In the genomic region with DNA sequence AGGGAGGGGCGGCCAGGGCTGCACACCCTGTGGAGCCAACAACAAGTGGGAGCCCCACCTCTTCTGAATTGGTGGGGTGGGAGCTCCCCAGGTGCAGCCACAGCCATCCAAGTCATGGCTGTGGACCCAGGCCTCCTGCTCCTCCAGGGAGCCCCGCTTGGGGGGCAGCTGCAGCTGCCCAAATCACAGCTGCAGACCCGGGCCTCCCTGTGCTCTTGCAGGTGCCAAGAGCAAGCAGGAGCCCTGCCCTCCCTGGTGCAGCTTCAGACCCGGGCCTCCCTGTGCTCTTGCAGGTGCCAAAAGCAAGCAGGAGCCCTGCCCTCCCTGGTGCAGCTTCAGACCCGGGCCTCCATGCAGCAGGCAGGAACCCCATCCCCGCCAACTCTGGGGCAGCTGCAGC, we compare ENCODE assay signal across 30 cellular contexts.
"Had no signal": no experiment of that assay in that cellular context is flagged by ENCODE, and none has a peak within 500 bp of the region (broad histone marks: within the 10 kb centered on the region; RNA-seq: fewer than 3 reads in every experiment).

No MANE protein-coding gene starts in this region.

- H3K36me3 Mint-ChIP-seq: natural killer cell; neural progenitor cell; stimulated activated effector memory CD8-positive, alpha-beta T cell treated with anti-CD3 and anti-CD28 coated beads, Interleukin-12 subunit alpha, Interleukin-12 subunit beta, amount 100 ng/mL, for 72 hours; stimulated activated naive B cell treated with anti-CD40 and anti-IgM and Interleukin-4, amounts not matched to agents 10 μg/mL and 1 μg/mL and 100 μg/mL, for 72 hours had no signal

- H3K4me3 ChIP-seq: neural progenitor cell, ovary, psoas muscle, right lobe of liver, sigmoid colon, stomach, thoracic aorta, thyroid gland, tibial nerve, upper lobe of left lung, vagina had no signal

- H3K79me2 ChIP-seq: parathyroid adenoma had no signal

- H3K27me3 Mint-ChIP-seq: progenitor cell of endocrine pancreas; stimulated activated naive CD8-positive, alpha-beta T cell treated with anti-CD3 and anti-CD28 coated beads, Interleukin-15, Interleukin-2, amounts not matched to agents 100 ng/mL and 50 ng/mL, for 24 hours had no signal

- H3K4me1 ChIP-seq: neural progenitor cell, parathyroid adenoma, psoas muscle, right lobe of liver, sigmoid colon, stomach, thyroid gland, tibial nerve, upper lobe of left lung, vagina had no signal

- DNase-seq: natural killer cell; nucleus accumbens; ovary; posterior cingulate gyrus; psoas muscle; right cardiac atrium; right lobe of liver; sigmoid colon; small intestine; stimulated activated CD4-positive, alpha-beta T cell treated with anti-CD3 and anti-CD28 coated beads, Interleukin-15, amount 100 ng/mL, for 24 hours; stimulated activated CD4-positive, alpha-beta T cell treated with anti-CD3 and anti-CD28 coated beads, Interleukin-2, amount 100 ng/mL, for 24 hours; stimulated activated CD4-positive, alpha-beta T cell treated with anti-CD3 and anti-CD28 coated beads, Interleukin-2, amount 100 ng/mL, for 48 hours; stimulated activated CD4-positive, alpha-beta T cell treated with anti-CD3 and anti-CD28 coated beads, Interleukin-4, amount 100 ng/mL, for 24 hours; stimulated activated naive B cell treated with anti-CD40 and anti-IgM and Interleukin-4, amounts not matched to agents 10 μg/mL and 1 μg/mL and 100 μg/mL, for 72 hours; stimulated activated naive CD4-positive, alpha-beta T cell treated with Interleukin-2 at 50 U/mL for 16 hours; stomach; thyroid gland; trophoblast cell had no signal

- H3K27me3 ChIP-seq: neural progenitor cell, ovary, right lobe of liver, sigmoid colon, thyroid gland, tibial nerve, upper lobe of left lung, vagina had no signal

- H2AFZ ChIP-seq: neural progenitor cell, parathyroid adenoma had no signal

- ATAC-seq: natural killer cell; psoas muscle; right cardiac atrium; stimulated activated effector memory CD8-positive, alpha-beta T cell treated with anti-CD3 and anti-CD28 coated beads, Interleukin-12 subunit alpha, Interleukin-12 subunit beta, amount 100 ng/mL, for 72 hours; stimulated activated naive B cell treated with anti-CD40 and anti-IgM and Interleukin-4, amounts not matched to agents 10 μg/mL and 1 μg/mL and 100 μg/mL, for 72 hours had no signal

- H3K9me3 ChIP-seq: neutrophil, ovary, psoas muscle, right lobe of liver, sigmoid colon, stomach, thoracic aorta, thyroid gland, tibial nerve, upper lobe of left lung, vagina had no signal

- FAIRE-seq: small intestine, urothelium cell line had no signal

- H3K27ac Mint-ChIP-seq: natural killer cell; nephron; neural progenitor cell; progenitor cell of endocrine pancreas; stimulated activated effector memory CD8-positive, alpha-beta T cell treated with anti-CD3 and anti-CD28 coated beads, Interleukin-12 subunit alpha, Interleukin-12 subunit beta, amount 100 ng/mL, for 72 hours; stimulated activated naive B cell treated with anti-CD40 and anti-IgM and Interleukin-4, amounts not matched to agents 10 μg/mL and 1 μg/mL and 100 μg/mL, for 72 hours; stimulated activated naive CD8-positive, alpha-beta T cell treated with anti-CD3 and anti-CD28 coated beads, Interleukin-15, Interleukin-2, amounts not matched to agents 100 ng/mL and 50 ng/mL, for 24 hours had no signal

- H3K4me2 ChIP-seq: neural progenitor cell had no signal

- H3K9me3 Mint-ChIP-seq: natural killer cell; stimulated activated effector memory CD8-positive, alpha-beta T cell treated with anti-CD3 and anti-CD28 coated beads, Interleukin-12 subunit alpha, Interleukin-12 subunit beta, amount 100 ng/mL, for 72 hours; stimulated activated naive CD8-positive, alpha-beta T cell treated with anti-CD3 and anti-CD28 coated beads, Interleukin-15, Interleukin-2, amounts not matched to agents 100 ng/mL and 50 ng/mL, for 24 hours had no signal

- H3K4me3 Mint-ChIP-seq: natural killer cell; nephron; neural progenitor cell; stimulated activated effector memory CD8-positive, alpha-beta T cell treated with anti-CD3 and anti-CD28 coated beads, Interleukin-12 subunit alpha, Interleukin-12 subunit beta, amount 100 ng/mL, for 72 hours; stimulated activated naive B cell treated with anti-CD40 and anti-IgM and Interleukin-4, amounts not matched to agents 10 μg/mL and 1 μg/mL and 100 μg/mL, for 72 hours; stimulated activated naive CD8-positive, alpha-beta T cell treated with anti-CD3 and anti-CD28 coated beads, Interleukin-15, Interleukin-2, amounts not matched to agents 100 ng/mL and 50 ng/mL, for 24 hours had no signal

- H3K27ac ChIP-seq: neural progenitor cell, neutrophil, ovary, parathyroid adenoma, psoas muscle, right lobe of liver, sigmoid colon, stomach, thoracic aorta, thyroid gland, tibial nerve, upper lobe of left lung, vagina had no signal

- H3K4me1 Mint-ChIP-seq: natural killer cell; neural progenitor cell; stimulated activated effector memory CD8-positive, alpha-beta T cell treated with anti-CD3 and anti-CD28 coated beads, Interleukin-12 subunit alpha, Interleukin-12 subunit beta, amount 100 ng/mL, for 72 hours; stimulated activated naive B cell treated with anti-CD40 and anti-IgM and Interleukin-4, amounts not matched to agents 10 μg/mL and 1 μg/mL and 100 μg/mL, for 72 hours had no signal

- H3K9ac ChIP-seq: neural progenitor cell, parathyroid adenoma had no signal

- H3K36me3 ChIP-seq: neural progenitor cell, neutrophil, ovary, right lobe of liver, sigmoid colon, stomach, thoracic aorta, thyroid gland, tibial nerve, upper lobe of left lung, vagina had no signal
